ENCODE assay signal across 31 cellular contexts in the genomic region with DNA sequence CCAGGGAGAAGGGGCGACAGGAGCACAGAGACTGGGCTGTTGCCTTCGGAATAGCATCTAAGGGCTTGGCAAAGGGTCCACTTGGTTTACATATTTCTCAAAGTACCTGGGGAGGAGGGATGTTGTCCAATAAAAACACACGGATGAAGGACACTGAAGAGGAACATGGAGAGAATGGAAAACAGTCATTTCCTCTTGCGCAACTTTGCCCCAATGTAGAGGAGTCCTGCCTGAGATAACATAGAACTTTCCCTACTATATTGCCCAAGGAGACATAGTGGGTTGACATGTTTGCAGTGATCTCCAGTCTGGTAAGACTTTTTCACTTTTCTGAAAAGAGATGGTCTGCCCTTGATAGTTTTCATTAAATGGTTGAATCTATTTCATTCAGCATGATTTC.
"Had no signal": no experiment of that assay in that cellular context is flagged by ENCODE, and none has a peak within 500 bp of the region (broad histone marks: within the 10 kb centered on the region; RNA-seq: fewer than 3 reads in every experiment).

No MANE protein-coding gene starts in this region.

- DNase-seq: activated CD4-positive, alpha-beta memory T cell treated with anti-CD3 and anti-CD28 coated beads for 36 hours; activated CD4-positive, alpha-beta T cell treated with anti-CD3 and anti-CD28 coated beads for 36 hours; activated CD4-positive, alpha-beta T cell treated with anti-CD3 and anti-CD28 coated beads, Interleukin-2, amount 10 ng/mL, durations not matched to agents 24 days and 14 days; activated CD4-positive, CD25-positive, alpha-beta regulatory T cell; activated CD4-positive, CD25-positive, alpha-beta regulatory T cell treated with anti-CD3 and anti-CD28 coated beads, Interleukin-2, amount 50 U/mL, for 72 hours; activated CD8-positive, alpha-beta memory T cell treated with anti-CD3 and anti-CD28 coated beads, Interleukin-2, amount 10 ng/mL, durations not matched to agents 7 days and 5 days; activated CD8-positive, alpha-beta memory T cell treated with anti-CD3 and anti-CD28 coated beads, Interleukin-2, amount 50 U/mL, for 4 hours; activated CD8-positive, alpha-beta T cell treated with anti-CD3 and anti-CD28 coated beads, Interleukin-2, amount 10 ng/mL, durations not matched to agents 7 days and 5 days; activated effector memory CD4-positive, alpha-beta T cell treated with anti-CD3 and anti-CD28 coated beads, Interleukin-2, amount 50 U/mL, for 16 hours; activated naive CD4-positive, alpha-beta T cell treated with anti-CD3 and anti-CD28 coated beads, Interleukin-2, amount 10 ng/mL, durations not matched to agents 7 days and 5 days; activated naive CD8-positive, alpha-beta T cell treated with anti-CD3 and anti-CD28 coated beads, Interleukin-2, amount 10 ng/mL, durations not matched to agents 7 days and 5 days; activated T-cell treated with anti-CD3 and anti-CD28 coated beads, Interleukin-2, amount 50 U/mL, for 1 hour; activated T-cell treated with anti-CD3 and anti-CD28 coated beads, Interleukin-2, amount 50 U/mL, for 48 hours; central memory CD4-positive, alpha-beta T cell; cerebellar nuclear complex; dorsolateral prefrontal cortex; effector memory CD4-positive, alpha-beta T cell; endodermal cell; foreskin fibroblast; head of caudate nucleus; T-helper 2 cell had no signal

- H3K9me3 Mint-ChIP-seq: dendritic cell treated with granulocyte-macrophage colony-stimulating factor and Interleukin-4, amounts not matched to agents 40 ng/mL and 50 ng/mL, for 4 days; endodermal cell had no signal

- H3K4me1 Mint-ChIP-seq: activated CD4-positive, alpha-beta T cell treated with anti-CD3 and anti-CD28 coated beads, Interleukin-2, amount 10 ng/mL, durations not matched to agents 24 days and 14 days; activated CD8-positive, alpha-beta memory T cell treated with anti-CD3 and anti-CD28 coated beads, Interleukin-2, amount 10 ng/mL, durations not matched to agents 7 days and 5 days; brain; endodermal cell had no signal

- H3K27ac ChIP-seq: ascending aorta, breast epithelium, cardiac muscle cell, coronary artery had no signal

- ATAC-seq: activated CD4-positive, alpha-beta T cell treated with anti-CD3 and anti-CD28 coated beads for 36 hours; activated CD8-positive, alpha-beta memory T cell treated with anti-CD3 and anti-CD28 coated beads, Interleukin-2, amount 10 ng/mL, durations not matched to agents 7 days and 5 days; activated CD8-positive, alpha-beta T cell treated with anti-CD3 and anti-CD28 coated beads, Interleukin-2, amount 10 ng/mL, durations not matched to agents 7 days and 5 days; activated naive CD4-positive, alpha-beta T cell treated with anti-CD3 and anti-CD28 coated beads, Interleukin-2, amount 50 U/mL, for 72 hours; esophagus mucosa had no signal

- H3K4me1 ChIP-seq: ascending aorta, breast epithelium had no signal

- H3K9me3 ChIP-seq: ascending aorta, breast epithelium had no signal

- H3K4me3 ChIP-seq: ascending aorta, breast epithelium, cardiac muscle cell, coronary artery, dorsolateral prefrontal cortex had no signal

- H3K27me3 Mint-ChIP-seq: activated CD4-positive, alpha-beta memory T cell treated with anti-CD3 and anti-CD28 coated beads for 36 hours; activated CD4-positive, alpha-beta T cell treated with anti-CD3 and anti-CD28 coated beads for 36 hours; activated CD4-positive, alpha-beta T cell treated with anti-CD3 and anti-CD28 coated beads, Interleukin-2, amount 10 ng/mL, durations not matched to agents 24 days and 14 days; activated CD8-positive, alpha-beta memory T cell treated with anti-CD3 and anti-CD28 coated beads, Interleukin-2, amount 10 ng/mL, durations not matched to agents 7 days and 5 days; activated naive CD4-positive, alpha-beta T cell treated with anti-CD3 and anti-CD28 coated beads, Interleukin-2, amount 10 ng/mL, durations not matched to agents 7 days and 5 days; activated naive CD8-positive, alpha-beta T cell treated with anti-CD3 and anti-CD28 coated beads, Interleukin-2, amount 10 ng/mL, durations not matched to agents 7 days and 5 days; brain; dendritic cell treated with granulocyte-macrophage colony-stimulating factor and Interleukin-4, amounts not matched to agents 40 ng/mL and 50 ng/mL, for 4 days had no signal

- H3K27ac Mint-ChIP-seq: activated CD4-positive, alpha-beta memory T cell treated with anti-CD3 and anti-CD28 coated beads for 36 hours; activated CD4-positive, alpha-beta T cell treated with anti-CD3 and anti-CD28 coated beads for 36 hours; activated CD4-positive, alpha-beta T cell treated with anti-CD3 and anti-CD28 coated beads, Interleukin-2, amount 10 ng/mL, durations not matched to agents 24 days and 14 days; activated CD8-positive, alpha-beta memory T cell treated with anti-CD3 and anti-CD28 coated beads, Interleukin-2, amount 10 ng/mL, durations not matched to agents 7 days and 5 days; activated CD8-positive, alpha-beta T cell treated with anti-CD3 and anti-CD28 coated beads, Interleukin-2, amount 10 ng/mL, durations not matched to agents 7 days and 5 days; activated naive CD4-positive, alpha-beta T cell treated with anti-CD3 and anti-CD28 coated beads, Interleukin-2, amount 10 ng/mL, durations not matched to agents 7 days and 5 days; activated naive CD4-positive, alpha-beta T cell treated with anti-CD3 and anti-CD28 coated beads, Interleukin-2, amount 50 U/mL, for 72 hours; activated naive CD8-positive, alpha-beta T cell treated with anti-CD3 and anti-CD28 coated beads, Interleukin-2, amount 10 ng/mL, durations not matched to agents 7 days and 5 days; activated T-helper 1 cell treated with anti-CD3 and anti-CD28 coated beads, Interleukin-12 subunit alpha, Interleukin-12 subunit beta, Interleukin-2, Interleukin-4 antibody, amounts not matched to agents 30 ng/mL and 10 ng/mL and 1 ng/mL, durations not matched to agents 14 hours and 24 hours and 36 hours; activated T-helper 2 cell treated with anti-CD3 and anti-CD28 coated beads, Interferon-gamma antibody, Interleukin-2, Interleukin-4, amounts not matched to agents 10 μg/mL and 5 μg/mL and 100 μg/mL, durations not matched to agents 14 hours and 24 hours and 36 hours; dendritic cell treated with granulocyte-macrophage colony-stimulating factor and Interleukin-4, amounts not matched to agents 40 ng/mL and 50 ng/mL, for 4 days; endodermal cell had no signal

- H3K4me3 Mint-ChIP-seq: activated CD4-positive, alpha-beta memory T cell treated with anti-CD3 and anti-CD28 coated beads for 36 hours; activated CD4-positive, alpha-beta T cell treated with anti-CD3 and anti-CD28 coated beads for 36 hours; activated CD4-positive, alpha-beta T cell treated with anti-CD3 and anti-CD28 coated beads, Interleukin-2, amount 10 ng/mL, durations not matched to agents 24 days and 14 days; activated CD8-positive, alpha-beta memory T cell treated with anti-CD3 and anti-CD28 coated beads, Interleukin-2, amount 10 ng/mL, durations not matched to agents 7 days and 5 days; activated CD8-positive, alpha-beta T cell treated with anti-CD3 and anti-CD28 coated beads, Interleukin-2, amount 10 ng/mL, durations not matched to agents 7 days and 5 days; activated naive CD4-positive, alpha-beta T cell treated with anti-CD3 and anti-CD28 coated beads, Interleukin-2, amount 10 ng/mL, durations not matched to agents 7 days and 5 days; activated naive CD8-positive, alpha-beta T cell treated with anti-CD3 and anti-CD28 coated beads, Interleukin-2, amount 10 ng/mL, durations not matched to agents 7 days and 5 days; activated T-helper 1 cell treated with anti-CD3 and anti-CD28 coated beads, Interleukin-12 subunit alpha, Interleukin-12 subunit beta, Interleukin-2, Interleukin-4 antibody, amounts not matched to agents 30 ng/mL and 10 ng/mL and 1 ng/mL, durations not matched to agents 14 hours and 24 hours and 36 hours; brain; dendritic cell treated with granulocyte-macrophage colony-stimulating factor and Interleukin-4, amounts not matched to agents 40 ng/mL and 50 ng/mL, for 4 days; endodermal cell had no signal

- H3K36me3 Mint-ChIP-seq: activated naive CD4-positive, alpha-beta T cell treated with anti-CD3 and anti-CD28 coated beads, Interleukin-2, amount 10 ng/mL, durations not matched to agents 7 days and 5 days; brain had no signal
